8 cellular contexts compared by ENCODE assay signal in genomic region chrX:49915352-49916222, GRCh38. TPM values are rescaled to one million over a fixed set of nuclear protein-coding genes. Genes with fewer than 3 reads are reported as not detected.
DNase-seq lines count a peak whose midpoint lies in the region; ATAC-seq lines count a peak whose summit lies in the region.

No MANE protein-coding gene starts in this region.

- H3K9me3 Mint-ChIP-seq in immature natural killer cell, result no peaks in the 10 kb centered on the region

- peak; percentile 88 for ATAC-seq in GM19351 (IDR thresholded peaks at IDR 0.05; ENCODE audit: unreplicated experiment)

- H3K36me3 Mint-ChIP-seq in immature natural killer cell, result no peaks in the 10 kb centered on the region

- H3K4me1 Mint-ChIP-seq in immature natural killer cell, result no peaks in the 10 kb centered on the region

- in situ Hi-C loops in Caki2 (cut with HindIII; ENCODE audit: low pct_unique_long_range_greater_than_20kb, low sequenced_read_pairs) (no loop called here), SK-MEL-5 (cut with HindIII; ENCODE audit: low pct_unique_long_range_greater_than_20kb, low sequenced_read_pairs) (no loop called here)

- H3K27ac Mint-ChIP-seq in immature natural killer cell, result no peak overlapping the region

- no peak overlapping the region for H3K4me3 Mint-ChIP-seq in immature natural killer cell

- H3K27me3 Mint-ChIP-seq in immature natural killer cell (ENCODE audit: low read depth in 3 of 3), result peaks cover under 1 to 3% (median 3%) of the 10 kb centered on the region in 3 donors

- DNase-seq in Caki2 (ENCODE audit: low read depth) (peak; percentile 29), LoVo (ENCODE audit: low spot score) (peak; percentile 52), SK-MEL-5 (ENCODE audit: low read depth, low spot score) (peak; percentile 70), amniotic stem cell (lab: John Stamatoyannopoulos, UW) (peak; percentile 9), immature natural killer cell (peak; percentile 51 to 57 (median 56)), UCSD-AML1 (lab: John Stamatoyannopoulos, UW; ENCODE audit: unreplicated experiment) (no peak)
- DNase-seq in stimulated activated CD4-positive, alpha-beta T cell treated with anti-CD3 and anti-CD28 coated beads, Interleukin-1b, Interleukin-23, amount 100 ng/mL, for 1 hour (ENCODE audit: low read depth in 2 of 2), result peak; percentile 2 to 9

RNA-seq across cellular contexts. Expression of gene CLCN5, which starts 6.8 kb away (rescaled TPM):
- 0.34 and 3.9 TPM in 2 replicates for total RNA-seq in Caki2 (2014; rRNA removed; shearing (Covaris generic); ENCODE audit: low replicate concordance)
- 25.9 and 26.8 TPM in 2 replicates for total RNA-seq in SK-MEL-5 (2014; rRNA removed; shearing (Covaris generic))
- 17.5 and 17.9 TPM in 2 replicates for polyA plus RNA-seq in SK-MEL-5 (2015; cell fraction: cytosol; rRNA removed)
- 22.1 and 24.2 TPM in 2 replicates for polyA plus RNA-seq in SK-MEL-5 (2015; cell fraction: nucleus; rRNA removed)
- under 1 TPM in 2 of 3 donors, not detected in 1; 0.60 to 1.00 TPM for polyA plus RNA-seq in immature natural killer cell

RNA-seq across cellular contexts. Expression of gene USP27X, which starts 36.3 kb away (rescaled TPM):
- total RNA-seq in Caki2 (2014; rRNA removed; shearing (Covaris generic); ENCODE audit: low replicate concordance), result 1.0 TPM in 1 of 2 replicates, not detected in the other
- total RNA-seq in SK-MEL-5 (2014; rRNA removed; shearing (Covaris generic)), result 7.1 and 7.8 TPM in 2 replicates
- 8.0 and 9.4 TPM in 2 replicates for polyA plus RNA-seq in SK-MEL-5 (2015; cell fraction: cytosol; rRNA removed)
- polyA plus RNA-seq in SK-MEL-5 (2015; cell fraction: nucleus; rRNA removed), result 3.6 and 5.2 TPM in 2 replicates
- polyA plus RNA-seq in immature natural killer cell, result under 1 TPM in 2 of 3 donors, not detected in 1; 0.26 to 0.53 TPM
